In genomic region chr3:151316267-151316991, GRCh38 we compare ENCODE assay signal across 15 cellular contexts. TPM values are rescaled to one million over a fixed set of nuclear protein-coding genes. Genes with fewer than 3 reads are reported as not detected.
DNase-seq lines count a peak whose midpoint lies in the region; ATAC-seq, FAIRE-seq and TF ChIP-seq lines count a peak whose summit lies in the region.
"Had no signal": no experiment of that assay in that cellular context is flagged by ENCODE, and none has a peak within 500 bp of the region (broad histone marks: within the 10 kb centered on the region; RNA-seq: fewer than 3 reads in every experiment).

TSS of gene GPR87 (minus strand) at chr3:151316820. CDS start at chr3:151300100, 16,720 bp downstream.

- CTCF ChIA-PET in RWPE1 (lab: Yijun Ruan, JAX), result no interaction called here

- H3K4me1 Mint-ChIP-seq in glutamatergic neuron (ENCODE audit: low read depth, unreplicated experiment), result peaks cover 1% of the 10 kb centered on the region

- peaks cover 2% of the 10 kb centered on the region for H3K27me3 Mint-ChIP-seq in glutamatergic neuron (ENCODE audit: unreplicated experiment)

- no peak within 1 kb of the TSS for H3K27ac Mint-ChIP-seq in glutamatergic neuron (ENCODE audit: unreplicated experiment)

- no peaks in the 10 kb centered on the region for H3K36me3 Mint-ChIP-seq in glutamatergic neuron (ENCODE audit: unreplicated experiment)

- H3K4me3 Mint-ChIP-seq in glutamatergic neuron (ENCODE audit: unreplicated experiment), result no peak within 1 kb of the TSS

- DNase-seq in stimulated activated CD4-positive, alpha-beta T cell treated with anti-CD3 and anti-CD28 coated beads, Interleukin-1b, Interleukin-23, amount 100 ng/mL, for 48 hours, result peak; percentile 59
- no peak for DNase-seq in stimulated activated CD4-positive, alpha-beta T cell treated with anti-CD3 and anti-CD28 coated beads, Interleukin-4, amount 100 ng/mL, for 1 hour
- DNase-seq in RWPE1 (ENCODE audit: low spot score) (peak; percentile 86), glomerular visceral epithelial cell (ENCODE audit: extremely low spot score) (peak; percentile 61), urothelium cell line (ENCODE audit: low spot score) (peak; percentile 69), glutamatergic neuron (no peak), middle frontal gyrus (ENCODE audit: extremely low spot score, low spot score) (no peak)
- DNase-seq: left colon, NCI-H446 treated with DMSO at 0.1 percent for 48 hours, sigmoid colon had no signal

- peak within 1 kb of the TSS; percentile 84 for H3K27ac ChIP-seq in RWPE1
- H3K27ac ChIP-seq: C4-2B, sigmoid colon had no signal

- POLR2A ChIA-PET in RWPE1 (lab: Yijun Ruan, JAX; ENCODE audit: low non-redundant PET), result no interaction called here

- no peaks in the 10 kb centered on the region for H3K9me3 Mint-ChIP-seq in glutamatergic neuron (ENCODE audit: unreplicated experiment)

- no peak for ATAC-seq in HG02884 (IDR thresholded peaks at IDR 0.05; ENCODE audit: unreplicated experiment)
- ATAC-seq: left colon had no signal

- TF ChIP-seq CTCF in RWPE1 (conservative IDR thresholded peaks at IDR 0.05; ENCODE audit: low read depth), result no peak
- no peak for TF ChIP-seq CTCF in glutamatergic neuron (IDR thresholded peaks at IDR 0.05; ENCODE audit: partially characterized antibody, unreplicated experiment)

- no peak for FAIRE-seq in urothelium cell line (lab: Jason Lieb, UNC)
- FAIRE-seq: TTC549 had no signal

RNA-seq across cellular contexts. Expression of gene GPR87, which starts in this region (rescaled TPM):
- total RNA-seq in glutamatergic neuron (ENCODE audit: unreplicated experiment), result not detected
- total RNA-seq: cerebellum, left colon, sigmoid colon, temporal lobe had no signal

Comparison
In these comparisons a context has a peak if more than half of its experiments do, and no peak if none do; other contexts are left out.
1. DNase-seq: peak in stimulated activated CD4-positive, alpha-beta T cell treated with anti-CD3 and anti-CD28 coated beads, Interleukin-1b, Interleukin-23, amount 100 ng/mL, for 48 hours (single experiment), RWPE1 (single experiment), glomerular visceral epithelial cell (single experiment) and urothelium cell line (single experiment); none in stimulated activated CD4-positive, alpha-beta T cell treated with anti-CD3 and anti-CD28 coated beads, Interleukin-4, amount 100 ng/mL, for 1 hour (single experiment), glutamatergic neuron (single experiment) and middle frontal gyrus (single experiment).